Comparison of ENCODE assay signal across 1 cellular context in genomic region chr12:122886851-122887816, GRCh38.
TF ChIP-seq lines count a peak whose summit lies in the region.

No MANE protein-coding gene starts in this region.

TF ChIP-seq in H1, 55 proteins besides CTCF, POLR2A, EP300 and RAD21 (continued from another document):
- TF ChIP-seq ATF3 (IDR thresholded peaks at IDR 0.05; ENCODE audit: insufficient read depth, low read depth, low read length): no peak
